ENCODE assay signal across 26 cellular contexts in genomic region chr1:42541104-42541503, GRCh38.
"Had no signal": no experiment of that assay in that cellular context is flagged by ENCODE, and none has a peak within 500 bp of the region (broad histone marks: within the 10 kb centered on the region; RNA-seq: fewer than 3 reads in every experiment).

No MANE protein-coding gene starts in this region.

- FAIRE-seq: urothelium cell line had no signal

- H3K27me3 ChIP-seq: stomach, suprapubic skin, testis, thyroid gland, tibial artery, tibial nerve, transverse colon, upper lobe of left lung, upper lobe of right lung, uterus, vagina had no signal

- ATAC-seq: stimulated activated effector memory CD8-positive, alpha-beta T cell treated with anti-CD3 and anti-CD28 coated beads, Interleukin-12 subunit alpha, Interleukin-12 subunit beta, amount 100 ng/mL, for 72 hours; stimulated activated memory B cell treated with anti-CD40 and anti-IgM and Interleukin-4, amounts not matched to agents 10 μg/mL and 1 μg/mL and 100 μg/mL, for 72 hours; stimulated activated naive B cell treated with anti-CD40 and anti-IgM and Interleukin-4, amounts not matched to agents 10 μg/mL and 1 μg/mL and 100 μg/mL, for 72 hours; stimulated activated naive CD8-positive, alpha-beta T cell treated with anti-CD3 and anti-CD28 coated beads, Interleukin-15, amount 100 ng/mL, for 72 hours; upper lobe of right lung had no signal

- H3K27ac ChIP-seq: stomach, suprapubic skin, testis, thoracic aorta, thyroid gland, tibial artery, tibial nerve, transverse colon, upper lobe of left lung, upper lobe of right lung, uterus, vagina had no signal

- H3K4me1 ChIP-seq: stomach, suprapubic skin, testis, thyroid gland, tibial artery, tibial nerve, transverse colon, upper lobe of left lung, upper lobe of right lung, uterus, vagina had no signal

- H3K36me3 ChIP-seq: suprapubic skin, thoracic aorta, thyroid gland, transverse colon, upper lobe of right lung, uterus had no signal

- H3K4me3 ChIP-seq: stomach, suprapubic skin, testis, thoracic aorta, thyroid gland, tibial artery, tibial nerve, transverse colon, upper lobe of left lung, upper lobe of right lung, uterus, vagina had no signal

- DNase-seq: stimulated activated CD4-positive, alpha-beta T cell treated with anti-CD3 and anti-CD28 coated beads, Interleukin-2, amount 100 ng/mL, for 48 hours; stimulated activated CD4-positive, alpha-beta T cell treated with anti-CD3 and anti-CD28 coated beads, Interleukin-4, amount 100 ng/mL, for 1 hour; stimulated activated CD4-positive, alpha-beta T cell treated with anti-CD3 and anti-CD28 coated beads, Interleukin-4, amount 100 ng/mL, for 24 hours; stimulated activated CD4-positive, alpha-beta T cell treated with anti-CD3 and anti-CD28 coated beads, Interleukin-4, amount 100 ng/mL, for 4 hours; stimulated activated CD8-positive, alpha-beta memory T cell treated with anti-CD3 and anti-CD28 coated beads, Interleukin-4, amount 100 ng/mL, for 48 hours; stimulated activated naive B cell treated with anti-CD40 and anti-IgM and Interleukin-4, amounts not matched to agents 10 μg/mL and 1 μg/mL and 100 μg/mL, for 72 hours; stimulated activated naive CD4-positive, alpha-beta T cell; stimulated activated naive CD4-positive, alpha-beta T cell treated with Interleukin-2 at 50 U/mL for 16 hours; stimulated activated naive CD8-positive, alpha-beta T cell treated with anti-CD3 and anti-CD28 coated beads, Interleukin-15, amount 100 ng/mL, for 72 hours; stomach; substantia nigra; testis; thyroid gland; tibial artery; transverse colon; trophoblast cell; upper lobe of left lung; upper lobe of right lung; uterus had no signal

- H3K9me3 ChIP-seq: suprapubic skin, testis, thoracic aorta, thyroid gland, tibial artery, upper lobe of left lung, upper lobe of right lung, uterus, vagina had no signal
